In genomic region chr9:23412458-23412857, GRCh38 we compare ENCODE assay signal across 12 cellular contexts.
DNase-seq lines count a peak whose midpoint lies in the region; TF ChIP-seq lines count a peak whose summit lies in the region.
"Had no signal": no experiment of that assay in that cellular context is flagged by ENCODE, and none has a peak within 500 bp of the region (broad histone marks: within the 10 kb centered on the region; RNA-seq: fewer than 3 reads in every experiment).

No MANE protein-coding gene starts in this region.

- H2AFZ ChIP-seq in MM.1S (ENCODE audit: low read length), result no peak overlapping the region

- no peak overlapping the region for H3K27ac ChIP-seq in MM.1S (ENCODE audit: low read length)
- H3K27ac ChIP-seq: A549 had no signal

- no peaks in the 10 kb centered on the region for H4K20me1 ChIP-seq in MM.1S (ENCODE audit: insufficient read depth, low read length)

- no peak overlapping the region for H3K9ac ChIP-seq in MM.1S (ENCODE audit: low read length)

- no peaks in the 10 kb centered on the region for H3K9me3 ChIP-seq in MM.1S (replicated peaks; ENCODE audit: insufficient read depth, low read length)
- H3K9me3 ChIP-seq: A549 had no signal

- H3K79me2 ChIP-seq in MM.1S (ENCODE audit: low read length), result no peaks in the 10 kb centered on the region

- H3K27me3 ChIP-seq in MM.1S (replicated peaks; ENCODE audit: insufficient read depth, low read length), result no peaks in the 10 kb centered on the region

- TF ChIP-seq CTCF in MM.1S (IDR thresholded peaks at IDR 0.05; ENCODE audit: low read length), result no peak

- no peaks in the 10 kb centered on the region for H3K9me2 ChIP-seq in MM.1S (replicated peaks; ENCODE audit: insufficient read depth, low read length)

- H3K36me3 ChIP-seq in MM.1S (replicated peaks; ENCODE audit: insufficient read depth, low read length), result no peaks in the 10 kb centered on the region

- H3K4me1 ChIP-seq in MM.1S (ENCODE audit: low read length), result no peaks in the 10 kb centered on the region
- H3K4me1 ChIP-seq: A549 had no signal

- H3F3A ChIP-seq in MM.1S (ENCODE audit: insufficient read depth, low read length), result no peaks in the 10 kb centered on the region

- no peak overlapping the region for H3K4me2 ChIP-seq in MM.1S (ENCODE audit: low read depth, low read length)
- H3K4me2 ChIP-seq: A549 had no signal

- DNase-seq in NCI-H1694 treated with DMSO at 0.1 percent for 48 hours (lab: John Stamatoyannopoulos, UW) (peak; percentile 89), cerebellar cortex (ENCODE audit: low spot score) (peak; percentile 76), pons (ENCODE audit: low spot score) (peak; percentile 44), MM.1S (no peak)
- no peak for DNase-seq in activated CD4-positive, alpha-beta T cell treated with anti-CD3 and anti-CD28 coated beads, Interleukin-2, amount 50 U/mL, for 48 hours
- no peak for DNase-seq in activated CD4-positive, CD25-positive, alpha-beta regulatory T cell treated with anti-CD3 and anti-CD28 coated beads, Interleukin-2, amount 50 U/mL, for 72 hours
- DNase-seq: CD8-positive, alpha-beta T cell; COR-L47; DMS53; HCEC 1CT; HFFc6 had no signal

- H3K4me3 ChIP-seq in MM.1S (ENCODE audit: low read length), result no peak overlapping the region
- H3K4me3 ChIP-seq: A549 had no signal

Comparison
In these comparisons a context has a peak if more than half of its experiments do, and no peak if none do; other contexts are left out.
1. DNase-seq: peak in NCI-H1694 treated with DMSO at 0.1 percent for 48 hours (single experiment), cerebellar cortex (single experiment) and pons (single experiment); none in activated CD4-positive, alpha-beta T cell treated with anti-CD3 and anti-CD28 coated beads, Interleukin-2, amount 50 U/mL, for 48 hours (0 of 2), activated CD4-positive, CD25-positive, alpha-beta regulatory T cell treated with anti-CD3 and anti-CD28 coated beads, Interleukin-2, amount 50 U/mL, for 72 hours (single experiment) and MM.1S (single experiment).